In genomic region chr11:798093-798713, GRCh38 we compare ENCODE assay signal across 8 cellular contexts. TPM values are rescaled to one million over a fixed set of nuclear protein-coding genes. Genes with fewer than 3 reads are reported as not detected.
DNase-seq lines count a peak whose midpoint lies in the region; ATAC-seq and TF ChIP-seq lines count a peak whose summit lies in the region.

Gene SLC25A22 (minus strand): TSS chr11:798281. CDS start chr11:795006, 3,275 bp downstream.

- H3K4me3 ChIP-seq in ACC112 (ENCODE audit: low read depth, low read length) (peak within 1 kb of the TSS; percentile 86), coronary artery (peak within 1 kb of the TSS; percentile 87), left lung (peak within 1 kb of the TSS; percentile 75 to 89)

- intact Hi-C loops in left lung (cut with DNase I): no loop called here

- H3K27me3 ChIP-seq in ACC112 (ENCODE audit: insufficient read depth, low read length) (no peaks in the 10 kb centered on the region), left lung (no peaks in the 10 kb centered on the region)

- H3K27ac ChIP-seq in ACC112 (ENCODE audit: low read depth, low read length) (peak within 1 kb of the TSS; percentile 67), coronary artery (peak within 1 kb of the TSS; percentile 66 to 86), left lung (peak within 1 kb of the TSS; percentile 67 to 85)

- peak within 1 kb of the TSS; percentile 32 for H2AFZ ChIP-seq in ACC112 (ENCODE audit: low read length, unreplicated experiment)

- TF ChIP-seq CTCF in coronary artery (IDR thresholded peaks at IDR 0.05) (peak; percentile 89), left lung (IDR thresholded peaks at IDR 0.05) (peak; percentile 91 to 93)

- peaks cover 6% of the 10 kb centered on the region for H3K79me2 ChIP-seq in ACC112 (ENCODE audit: control insufficient read depth, insufficient read depth, low read length, unreplicated experiment)

- peak; percentile 45 for ATAC-seq in GM18858 (IDR thresholded peaks at IDR 0.05; ENCODE audit: unreplicated experiment)
- ATAC-seq in HG03095 (IDR thresholded peaks at IDR 0.05; ENCODE audit: unreplicated experiment): peak; percentile 52
- peak; percentile 73 for ATAC-seq in left lung

- H3K4me1 ChIP-seq in ACC112 (ENCODE audit: control insufficient read depth, insufficient read depth, low read length, unreplicated experiment): peaks cover 8% of the 10 kb centered on the region
- peaks cover 20 to 42% of the 10 kb centered on the region in 2 donors for H3K4me1 ChIP-seq in left lung

- no peaks in the 10 kb centered on the region for H3K9me3 ChIP-seq in left lung

- H3K36me3 ChIP-seq in ACC112 (ENCODE audit: insufficient read depth, low read length): no peaks in the 10 kb centered on the region
- H3K36me3 ChIP-seq in left lung: peaks cover 0 to 46% of the 10 kb centered on the region in 2 donors

- DNase-seq in NCI-H345 (lab: John Stamatoyannopoulos, UW) (peak; percentile 86), coronary artery (ENCODE audit: low spot score) (no peak), left lung (peak; percentile 78 to 97)
- DNase-seq in activated CD4-positive, alpha-beta T cell treated with anti-CD3 and anti-CD28 coated beads for 48 hours: peak; percentile 88
- DNase-seq in stimulated activated CD4-positive, alpha-beta T cell treated with anti-CD3 and anti-CD28 coated beads, Interleukin-2, amount 100 ng/mL, for 48 hours: peak; percentile 84 to 87

RNA-seq across cellular contexts. Expression of gene SLC25A22, which starts in this region (rescaled TPM):
- 10 to 100 TPM; 28.9 to 29.4 TPM for total RNA-seq in left lung
